14 cellular contexts compared by ENCODE assay signal in genomic region chr18:10420561-10421352, GRCh38. TPM values are rescaled to one million over a fixed set of nuclear protein-coding genes. Genes with fewer than 3 reads are reported as not detected.
DNase-seq lines count a peak whose midpoint lies in the region; ATAC-seq and TF ChIP-seq lines count a peak whose summit lies in the region.
"Had no signal": no experiment of that assay in that cellular context is flagged by ENCODE, and none has a peak within 500 bp of the region (broad histone marks: within the 10 kb centered on the region; RNA-seq: fewer than 3 reads in every experiment).

No MANE protein-coding gene starts in this region.

- no peak overlapping the region for H3K4me3 ChIP-seq in DND-41 (ENCODE audit: low read depth in 1 of 2, low read length in 2 of 2)
- no peak overlapping the region for H3K4me3 ChIP-seq in MG63
- H3K4me3 ChIP-seq in cardiac fibroblast (replicated peaks in 1 of 2; ENCODE audit: low read depth in 2 of 2, low read length in 2 of 2): no peak overlapping the region
- no peak overlapping the region for H3K4me3 ChIP-seq in left lung

- H3K27me3 ChIP-seq in DND-41 (ENCODE audit: insufficient read depth, low read length, poor library complexity) (no peaks in the 10 kb centered on the region), MG63 (no peaks in the 10 kb centered on the region), left lung (peaks cover 0 to 8% of the 10 kb centered on the region in 2 donors)

- ATAC-seq in DND-41 (ENCODE audit: insufficient read depth, low read depth): no peak
- ATAC-seq in left lung: peak; percentile 27
- ATAC-seq: activated naive CD8-positive, alpha-beta T cell treated with anti-CD3 and anti-CD28 coated beads, Interleukin-2, amount 50 U/mL, for 24 hours; PC-3 had no signal

- no peaks in the 10 kb centered on the region for H3K79me2 ChIP-seq in DND-41 (ENCODE audit: insufficient read depth, low read length)

- H3K36me3 ChIP-seq in DND-41 (ENCODE audit: insufficient read depth, low read length): no peaks in the 10 kb centered on the region
- no peaks in the 10 kb centered on the region for H3K36me3 ChIP-seq in MG63
- H3K36me3 ChIP-seq in left lung: no peaks in the 10 kb centered on the region

- H3K4me2 ChIP-seq in DND-41 (ENCODE audit: insufficient read depth, low read length): no peak overlapping the region

- no peaks in the 10 kb centered on the region for H4K20me1 ChIP-seq in DND-41 (ENCODE audit: insufficient read depth, low read length)

- DNase-seq in DND-41 (no peak), MG63 (peak; percentile 30), cardiac fibroblast (ENCODE audit: low read depth in 2 of 2) (peak; percentile 38 to 63), left lung (no peak), iPS-NIHi7 (ENCODE audit: extremely low spot score) (no peak), NCI-H2107 treated with DMSO at 0.1 percent for 48 hours (lab: John Stamatoyannopoulos, UW; ENCODE audit: unreplicated experiment) (no peak), T-helper 2 cell (no peak)
- no peak for DNase-seq in activated CD4-positive, alpha-beta T cell treated with anti-CD3 and anti-CD28 coated beads for 48 hours
- DNase-seq: activated CD4-positive, alpha-beta memory T cell treated with anti-CD3 and anti-CD28 coated beads for 36 hours; activated naive CD8-positive, alpha-beta T cell treated with anti-CD3 and anti-CD28 coated beads, Interleukin-2, amount 50 U/mL, for 24 hours; nucleus accumbens; PC-3; stimulated activated CD4-positive, alpha-beta T cell treated with anti-CD3 and anti-CD28 coated beads, Interleukin-2, amount 100 ng/mL, for 24 hours; substantia nigra had no signal

- H3K9ac ChIP-seq in DND-41 (ENCODE audit: low read depth, low read length): no peak overlapping the region

- H2AFZ ChIP-seq in DND-41 (ENCODE audit: low read depth, low read length): no peak overlapping the region

- H3K27ac ChIP-seq in DND-41 (ENCODE audit: low read length): peak overlapping the region; percentile 62
- H3K27ac ChIP-seq in left lung: no peak overlapping the region

- intact Hi-C loops in left lung (cut with DNase I): no loop called here

- H3K4me1 ChIP-seq in DND-41 (ENCODE audit: insufficient read depth, low read length): peaks cover 27% of the 10 kb centered on the region
- H3K4me1 ChIP-seq in left lung: no peaks in the 10 kb centered on the region

- TF ChIP-seq CTCF in DND-41 (IDR thresholded peaks at IDR 0.05; ENCODE audit: borderline replicate concordance, extremely low read depth, low read length, poor library complexity, severe bottlenecking): no peak
- no peak for TF ChIP-seq CTCF in cardiac fibroblast (IDR thresholded peaks at IDR 0.05; ENCODE audit: low read depth, low read length)
- TF ChIP-seq CTCF in left lung (IDR thresholded peaks at IDR 0.05): no peak

- H3K9me3 ChIP-seq in DND-41 (ENCODE audit: insufficient read depth, low read length, severe bottlenecking): no peaks in the 10 kb centered on the region
- H3K9me3 ChIP-seq in MG63: peaks cover 14% of the 10 kb centered on the region
- peaks cover 0 to 3% of the 10 kb centered on the region in 2 donors for H3K9me3 ChIP-seq in left lung

RNA-seq across cellular contexts. Expression of gene APCDD1, which starts 33.7 kb away (rescaled TPM):
- 2.4 and 11.8 TPM in 2 replicates for total RNA-seq in MG63 (2014; rRNA removed; shearing (Covaris generic); ENCODE audit: low replicate concordance)
- 10 to 100 TPM; 27.6 to 49.0 TPM for total RNA-seq in left lung
- total RNA-seq: activated CD4-positive, alpha-beta memory T cell treated with anti-CD3 and anti-CD28 coated beads for 36 hours; PC-3 had no signal

Comparison
In these comparisons a context has a peak if more than half of its experiments do, and no peak if none do; other contexts are left out.
1. DNase-seq: peak in MG63 (single experiment) and cardiac fibroblast (2 of 2); none in DND-41 (single experiment), left lung (0 of 2), iPS-NIHi7 (single experiment), NCI-H2107 treated with DMSO at 0.1 percent for 48 hours (single experiment), activated CD4-positive, alpha-beta T cell treated with anti-CD3 and anti-CD28 coated beads for 48 hours (single experiment) and T-helper 2 cell (0 of 5).